2 cellular contexts compared by ENCODE assay signal in genomic region chr2:241232736-241233575, GRCh38.
TF ChIP-seq lines count a peak whose summit lies in the region.

No MANE protein-coding gene starts in this region.

TF ChIP-seq in A549, 52 proteins besides CTCF, POLR2A, EP300 and RAD21 (continued from another document):
- TF ChIP-seq POLR2AphosphoS2 (conservative IDR thresholded peaks at IDR 0.05; ENCODE audit: low read length), result no peak
- no peak for TF ChIP-seq MAZ (IDR thresholded peaks at IDR 0.05; ENCODE audit: borderline replicate concordance, low read depth, low read length)
- TF ChIP-seq CEBPB (IDR thresholded peaks at IDR 0.05), result no peak
- TF ChIP-seq SMC3 (IDR thresholded peaks at IDR 0.05), result no peak
- no peak for TF ChIP-seq NFE2L2 (conservative IDR thresholded peaks at IDR 0.05; ENCODE audit: low read length)

TF ChIP-seq in WTC11, 78 proteins besides CTCF, POLR2A, EP300 and RAD21 (continued from another document):
- TF ChIP-seq ZSCAN18 (CRISPR knock-in tag; IDR thresholded peaks at IDR 0.05), result no peak
- TF ChIP-seq ZNF425 (CRISPR knock-in tag; conservative IDR thresholded peaks at IDR 0.05), result no peak
- TF ChIP-seq TEAD4 (CRISPR knock-in tag; IDR thresholded peaks at IDR 0.05), result no peak
